In genomic region chr20:57654363-57654997, GRCh38 we compare ENCODE assay signal across 8 cellular contexts. TPM values are rescaled to one million over a fixed set of nuclear protein-coding genes. Genes with fewer than 3 reads are reported as not detected.
A peak's percentile ranks its signal among the peaks of the same experiment; 100 is the strongest.
DNase-seq lines count a peak whose midpoint lies in the region; ATAC-seq and TF ChIP-seq lines count a peak whose summit lies in the region.

No MANE protein-coding gene starts in this region.

- H3K4me3 Mint-ChIP-seq in Calu3 (ENCODE audit: low read depth, unreplicated experiment): peak overlapping the region; percentile 12
- H3K4me3 Mint-ChIP-seq in chondrocyte (ENCODE audit: unreplicated experiment): no peak overlapping the region

- H3K36me3 Mint-ChIP-seq in Calu3 (ENCODE audit: insufficient read depth, unreplicated experiment) (peaks cover 100% of the 10 kb centered on the region), chondrocyte (ENCODE audit: low read depth) (peaks cover 32% of the 10 kb centered on the region)

- H3K9me3 Mint-ChIP-seq in Calu3 (ENCODE audit: low read depth, unreplicated experiment) (no peaks in the 10 kb centered on the region), chondrocyte (ENCODE audit: low read depth) (no peaks in the 10 kb centered on the region)

- peak; percentile 96 for TF ChIP-seq CTCF in Calu3 (IDR thresholded peaks at IDR 0.05; ENCODE audit: unreplicated experiment)
- TF ChIP-seq CTCF in NB4 (IDR thresholded peaks at IDR 0.05; ENCODE audit: low read depth, low read length): peak; percentile 91
- TF ChIP-seq CTCF in chondrocyte (IDR thresholded peaks at IDR 0.05): peak; percentile 96

- H3K27ac Mint-ChIP-seq in Calu3 (ENCODE audit: unreplicated experiment) (peak overlapping the region; percentile 95), chondrocyte (ENCODE audit: unreplicated experiment) (peak overlapping the region; percentile 83)

- CTCF ChIA-PET in Calu3 (lab: Charles Lee): interaction anchor here (0.6 to 1.5 kb wide), 6 partner anchors 11 to 611 kb away, joined by 3 to 5 read pairs (median 3); no protein-coding TSS in a partner anchor

- H3K4me1 Mint-ChIP-seq in Calu3 (ENCODE audit: low read depth, unreplicated experiment) (peaks cover 56% of the 10 kb centered on the region), chondrocyte (ENCODE audit: low read depth) (peaks cover 13% of the 10 kb centered on the region)

- TF ChIP-seq POLR2A in NB4 (IDR thresholded peaks at IDR 0.05; ENCODE audit: extremely low read depth, insufficient read length): no peak

- ATAC-seq in GM21529 (IDR thresholded peaks at IDR 0.05; ENCODE audit: unreplicated experiment) (peak; percentile 59), left colon (peak; percentile 72)
- peak; percentile 66 to 68 for ATAC-seq in activated CD4-positive, CD25-positive, alpha-beta regulatory T cell treated with anti-CD3 and anti-CD28 coated beads, Interleukin-2, amount 50 U/mL, for 24 hours

- no peaks in the 10 kb centered on the region for H3K27me3 Mint-ChIP-seq in Calu3 (ENCODE audit: unreplicated experiment)
- H3K27me3 Mint-ChIP-seq in chondrocyte (ENCODE audit: low read depth): no peaks in the 10 kb centered on the region

- BruUV-seq in Calu3 (replicated peaks; lab: Mats Ljungman, UMichigan): no TSS peak

- peak; percentile 69 for DNase-seq in Calu3
- DNase-seq in NB4 (ENCODE audit: low read depth): peak; percentile 66
- DNase-seq in chondrocyte (ENCODE audit: low spot score): peak; percentile 53
- peak in 1 of 2 donors; percentile 62 for DNase-seq in left colon
- peak; percentile 50 to 60 for DNase-seq in stimulated activated CD4-positive, alpha-beta T cell treated with anti-CD3 and anti-CD28 coated beads, Interleukin-2, amount 100 ng/mL, for 48 hours
- DNase-seq in NCI-H510A treated with DMSO at 0.1 percent for 48 hours (lab: John Stamatoyannopoulos, UW): no peak

- no peak overlapping the region for H3K4me3 ChIP-seq in NB4 (ENCODE audit: low read depth, low read length)

- intact Hi-C loops in Calu3 (cut with micrococcal nuclease; ENCODE audit: unreplicated experiment): no loop called here
- intact Hi-C loops in left colon (cut with DNase I, micrococcal nuclease): loop anchor here in 1 of 2 donors (10.0 kb wide), 1 partner anchor 430 kb away; no protein-coding TSS in a partner anchor

RNA-seq across cellular contexts. Expression of gene ZBP1, which starts 34.3 kb away (rescaled TPM):
- 2.9 and 12.5 TPM in 2 replicates for total RNA-seq in Calu3 (2022)
- not detected in 3 replicates for total RNA-seq in chondrocyte
- total RNA-seq in left colon: 1 to 10 TPM; 4.0 to 6.8 TPM

RNA-seq across cellular contexts. Expression of gene PMEPA1, which starts 55.3 kb away (rescaled TPM):
- total RNA-seq in Calu3 (2022): 732 and 1,302 TPM in 2 replicates
- 151 to 298 TPM (median 163 TPM) in 3 replicates for total RNA-seq in chondrocyte
- total RNA-seq in left colon: 10 to 100 TPM; 15.0 to 41.6 TPM
